19 cellular contexts compared by ENCODE assay signal in genomic region chr16:49993579-49993978, GRCh38.
"Had no signal": no experiment of that assay in that cellular context is flagged by ENCODE, and none has a peak within 500 bp of the region (broad histone marks: within the 10 kb centered on the region; RNA-seq: fewer than 3 reads in every experiment).

No MANE protein-coding gene starts in this region.

- H3K27me3 ChIP-seq: ovary, right atrium auricular region, sigmoid colon, upper lobe of left lung, uterus had no signal

- H3K4me3 ChIP-seq: dorsolateral prefrontal cortex, heart right ventricle, mucosa of descending colon, ovary, right atrium auricular region, sigmoid colon, skin epidermis, tibial artery, upper lobe of left lung, uterus had no signal

- H3K36me3 Mint-ChIP-seq: naive thymus-derived CD8-positive, alpha-beta T cell had no signal

- H3K9me3 Mint-ChIP-seq: naive thymus-derived CD8-positive, alpha-beta T cell had no signal

- H3K27ac ChIP-seq: dorsolateral prefrontal cortex, heart right ventricle, ovary, right atrium auricular region, sigmoid colon, skin epidermis, tibial artery, upper lobe of left lung, uterus had no signal

- H3K36me3 ChIP-seq: heart right ventricle, ovary, right atrium auricular region, sigmoid colon, tibial artery, upper lobe of left lung, uterus had no signal

- H3K27ac Mint-ChIP-seq: naive thymus-derived CD8-positive, alpha-beta T cell had no signal

- DNase-seq: cortex of kidney; dorsolateral prefrontal cortex; effector CD8-positive, alpha-beta T cell; foreskin melanocyte; heart right ventricle; hypothalamus; kidney glomerular epithelial cell; mucosa of descending colon; naive thymus-derived CD8-positive, alpha-beta T cell; ovary; sigmoid colon; stimulated activated CD4-positive, alpha-beta T cell treated with anti-CD3 and anti-CD28 coated beads, Interleukin-2, amount 100 ng/mL, for 24 hours; stimulated activated CD4-positive, alpha-beta T cell treated with anti-CD3 and anti-CD28 coated beads, Interleukin-4, amount 100 ng/mL, for 4 hours; stimulated activated naive CD4-positive, alpha-beta T cell treated with Interleukin-2 at 50 U/mL for 16 hours; tibial artery; uterus had no signal

- H3K4me1 Mint-ChIP-seq: naive thymus-derived CD8-positive, alpha-beta T cell had no signal

- H3K9me3 ChIP-seq: heart right ventricle, mucosa of descending colon, ovary, right atrium auricular region, sigmoid colon, tibial artery, upper lobe of left lung, uterus had no signal

- H3K4me3 Mint-ChIP-seq: naive thymus-derived CD8-positive, alpha-beta T cell had no signal

- H3K4me1 ChIP-seq: heart right ventricle, right atrium auricular region, sigmoid colon, tibial artery, upper lobe of left lung, uterus had no signal

- ATAC-seq: heart right ventricle; mucosa of descending colon; naive thymus-derived CD8-positive, alpha-beta T cell had no signal
